In the genomic region with DNA sequence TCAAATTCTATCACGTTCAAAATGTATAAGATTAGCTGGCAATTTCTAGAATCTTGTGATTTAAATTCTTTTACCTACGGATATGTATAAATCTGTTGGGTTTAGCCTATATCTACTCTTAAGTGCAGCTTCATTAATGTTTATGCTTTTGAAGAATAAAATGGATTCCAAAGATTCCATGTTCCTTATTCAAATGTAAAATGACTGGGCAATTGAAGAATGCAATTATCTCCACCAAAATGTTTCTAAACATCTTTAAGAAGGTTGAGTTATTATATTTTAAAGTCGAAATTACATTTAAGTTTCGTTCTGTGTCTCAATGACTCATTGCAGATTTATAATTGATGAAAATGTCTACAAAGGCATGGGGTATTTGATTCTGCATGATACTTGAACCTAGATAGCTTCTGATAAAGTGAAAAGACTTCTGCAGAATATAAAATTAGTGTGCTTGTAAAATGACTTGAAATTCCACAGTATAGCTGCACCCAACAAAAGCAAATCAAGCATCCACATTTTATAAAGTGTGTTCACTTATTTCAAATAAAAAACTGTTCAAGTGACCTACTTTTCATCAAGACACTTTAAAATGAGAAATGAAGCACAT, we compare ENCODE assay signal across 28 cellular contexts.
"Had no signal": no experiment of that assay in that cellular context is flagged by ENCODE, and none has a peak within 500 bp of the region (broad histone marks: within the 10 kb centered on the region; RNA-seq: fewer than 3 reads in every experiment).

No MANE protein-coding gene starts in this region.

- H3K4me3 ChIP-seq: colonic mucosa, coronary artery, dorsolateral prefrontal cortex, esophagus muscularis mucosa, esophagus squamous epithelium, gastrocnemius medialis, gastroesophageal sphincter, heart left ventricle, heart right ventricle, hepatocyte had no signal

- ATAC-seq: effector memory CD8-positive, alpha-beta T cell; esophagus mucosa; foreskin keratinocyte; gastrocnemius medialis; gastroesophageal sphincter; heart left ventricle; heart right ventricle had no signal

- H3K27me3 ChIP-seq: colonic mucosa, esophagus muscularis mucosa, esophagus squamous epithelium, foreskin keratinocyte, gastrocnemius medialis, gastroesophageal sphincter, heart left ventricle, heart right ventricle, hepatocyte had no signal

- H3K4me1 ChIP-seq: colonic mucosa, esophagus muscularis mucosa, esophagus squamous epithelium, foreskin keratinocyte, gastrocnemius medialis, gastroesophageal sphincter, heart left ventricle, heart right ventricle had no signal

- H3K9me3 ChIP-seq: colonic mucosa, esophagus muscularis mucosa, esophagus squamous epithelium, gastrocnemius medialis, gastroesophageal sphincter had no signal

- FAIRE-seq: colon, endometrium, frontal cortex had no signal

- DNase-seq: colonic mucosa; cortex of kidney; dermis blood vessel endothelial cell; dorsolateral prefrontal cortex; effector CD4-positive, alpha-beta T cell; effector CD8-positive, alpha-beta T cell; effector memory CD4-positive, alpha-beta T cell; effector memory CD8-positive, alpha-beta T cell; endodermal cell; erythroblast; esophagus squamous epithelium; foreskin fibroblast; foreskin keratinocyte; foreskin melanocyte; gastrocnemius medialis; glutamatergic neuron; head of caudate nucleus; heart left ventricle; heart right ventricle had no signal

- H2AFZ ChIP-seq: hepatocyte had no signal

- H3K36me3 ChIP-seq: colonic mucosa, esophagus muscularis mucosa, esophagus squamous epithelium, gastrocnemius medialis, gastroesophageal sphincter, heart left ventricle, heart right ventricle had no signal

- H3K4me2 ChIP-seq: hepatocyte had no signal

- H3K27ac ChIP-seq: colonic mucosa, coronary artery, dorsolateral prefrontal cortex, epithelial cell of prostate, esophagus muscularis mucosa, esophagus squamous epithelium, foreskin keratinocyte, gastrocnemius medialis, gastroesophageal sphincter, heart left ventricle, heart right ventricle, hepatocyte had no signal

- H3K79me2 ChIP-seq: hepatocyte had no signal
